ENCODE assay signal across 13 cellular contexts in the genomic region with DNA sequence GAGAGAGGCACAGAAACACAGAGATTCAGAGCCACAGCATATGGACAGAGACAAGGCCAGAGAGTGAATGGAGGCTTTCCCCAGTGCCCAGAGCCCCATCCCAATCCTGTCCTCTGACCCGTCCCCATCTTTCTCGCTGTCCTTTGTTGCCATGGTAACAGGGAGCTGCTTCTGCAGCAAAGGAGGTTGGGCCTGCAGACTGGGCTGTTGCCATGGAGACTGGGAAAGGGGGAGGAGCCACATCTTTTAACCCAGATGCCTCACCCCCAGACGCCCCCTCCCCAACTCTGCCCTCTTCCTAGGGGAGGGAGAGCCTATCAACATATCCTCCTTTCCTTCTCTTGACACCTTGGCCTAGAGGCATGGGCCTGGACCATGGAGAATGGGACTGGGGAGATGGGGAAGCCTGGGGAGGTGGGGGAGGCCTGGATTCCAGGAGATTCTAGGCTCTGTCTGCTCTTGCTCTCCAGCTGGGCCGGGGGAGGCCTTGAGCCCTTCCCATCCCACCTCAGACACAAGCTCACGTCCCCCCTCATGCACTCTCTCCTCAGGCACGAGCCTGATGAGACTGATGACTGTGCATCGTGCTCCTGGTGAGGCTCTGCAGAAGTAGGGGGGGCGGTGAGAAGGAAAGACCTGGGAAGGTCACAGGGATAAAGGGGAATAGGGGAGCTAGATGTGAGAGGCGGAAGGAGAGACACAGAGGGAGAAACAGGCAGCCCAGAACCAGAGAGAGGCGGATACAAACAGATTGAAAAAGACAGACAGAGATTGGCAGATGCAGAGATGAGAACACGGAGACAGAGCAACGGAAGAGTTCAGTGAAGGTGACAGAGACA. TPM values are rescaled to one million over a fixed set of nuclear protein-coding genes. Genes with fewer than 3 reads are reported as not detected.
DNase-seq lines count a peak whose midpoint lies in the region; ATAC-seq, FAIRE-seq and TF ChIP-seq lines count a peak whose summit lies in the region.
"Had no signal": no experiment of that assay in that cellular context is flagged by ENCODE, and none has a peak within 500 bp of the region (broad histone marks: within the 10 kb centered on the region; RNA-seq: fewer than 3 reads in every experiment).

No MANE protein-coding gene starts in this region.

- no peak overlapping the region for H3K9ac ChIP-seq in kidney (ENCODE audit: low read length in 2 of 2)

- intact Hi-C loops in CD4-positive, alpha-beta T cell (cut with DNase I, micrococcal nuclease) = no loop called here
- intact Hi-C loops in kidney (cut with DNase I) = no loop called here

- no peak overlapping the region for H3K27ac Mint-ChIP-seq in CD4-positive, alpha-beta T cell
- H3K27ac Mint-ChIP-seq: activated T-cell treated with anti-CD3 and anti-CD28 coated beads, Interleukin-2, amount 50 U/mL, for 24 hours had no signal

- H3K4me3 ChIP-seq in kidney (ENCODE audit: low read length in 2 of 2) = no peak overlapping the region
- H3K4me3 ChIP-seq: hepatocyte had no signal

- H3K9me3 ChIP-seq in CD4-positive, alpha-beta T cell (ENCODE audit: control insufficient read depth, low read length) = no peaks in the 10 kb centered on the region
- no peaks in the 10 kb centered on the region for H3K9me3 ChIP-seq in kidney (ENCODE audit: control insufficient read depth in 1 of 2, low read length in 2 of 2)
- H3K9me3 ChIP-seq: neutrophil had no signal

- FAIRE-seq in kidney (lab: Jason Lieb, UNC) = no peak

- H3K9me3 Mint-ChIP-seq in CD4-positive, alpha-beta T cell = no peaks in the 10 kb centered on the region
- H3K9me3 Mint-ChIP-seq: activated T-cell treated with anti-CD3 and anti-CD28 coated beads, Interleukin-2, amount 50 U/mL, for 24 hours had no signal

- H3K27me3 ChIP-seq in CD4-positive, alpha-beta T cell (ENCODE audit: control insufficient read depth, insufficient read depth, low read length) = peaks cover 59% of the 10 kb centered on the region

- DNase-seq in CD4-positive, alpha-beta T cell = no peak
- DNase-seq in GM10266 (ENCODE audit: extremely low spot score) (peak; percentile 61), NCI-H748 (lab: John Stamatoyannopoulos, UW; ENCODE audit: unreplicated experiment) (peak; percentile 88), left kidney (ENCODE audit: low read depth, low spot score) (peak; percentile 48), SW480 (ENCODE audit: low spot score) (no peak), RKO (ENCODE audit: low spot score) (no peak), kidney (no peak)
- DNase-seq: cortex of kidney, SW 1271 had no signal

- H3K4me3 Mint-ChIP-seq in CD4-positive, alpha-beta T cell = peak overlapping the region; percentile 55
- H3K4me3 Mint-ChIP-seq: activated T-cell treated with anti-CD3 and anti-CD28 coated beads, Interleukin-2, amount 50 U/mL, for 24 hours had no signal

- no peak overlapping the region for H3K27ac ChIP-seq in CD4-positive, alpha-beta T cell (ENCODE audit: low read depth, low read length)
- H3K27ac ChIP-seq in kidney (ENCODE audit: low read depth in 2 of 2, low read length in 2 of 2) = no peak overlapping the region
- H3K27ac ChIP-seq: hepatocyte, neutrophil had no signal

- ATAC-seq in CD4-positive, alpha-beta T cell (ENCODE audit: poor library complexity) = no peak
- ATAC-seq in HG02623 (IDR thresholded peaks at IDR 0.05; ENCODE audit: unreplicated experiment) = no peak

- H3K4me1 ChIP-seq in kidney (ENCODE audit: control insufficient read depth in 1 of 2, insufficient read depth in 1 of 2, low read depth in 1 of 2, low read length in 2 of 2) = peaks cover 0 to 3% of the 10 kb centered on the region in 2 donors

- TF ChIP-seq CTCF in CD4-positive, alpha-beta T cell (IDR thresholded peaks at IDR 0.05) = no peak
- TF ChIP-seq CTCF in GM10266 (IDR thresholded peaks at IDR 0.05; ENCODE audit: control insufficient read depth, insufficient read depth, low read depth, missing control alignments) (no peak), kidney (IDR thresholded peaks at IDR 0.05; ENCODE audit: borderline replicate concordance, extremely low read depth, insufficient read depth) (no peak)

- CTCF ChIA-PET in CD4-positive, alpha-beta T cell (lab: Charles Lee) = no interaction called here

- H3K27me3 Mint-ChIP-seq in CD4-positive, alpha-beta T cell = peaks cover 58% of the 10 kb centered on the region

- H3K36me3 ChIP-seq in kidney (ENCODE audit: control insufficient read depth in 1 of 2, insufficient read depth in 2 of 2, low read length in 2 of 2) = no peaks in the 10 kb centered on the region
- H3K36me3 ChIP-seq: neutrophil had no signal

- POLR2A ChIA-PET in CD4-positive, alpha-beta T cell (lab: Charles Lee) = no interaction called here

- peaks cover 39% of the 10 kb centered on the region for H3K4me1 Mint-ChIP-seq in CD4-positive, alpha-beta T cell (ENCODE audit: low read depth)

- H3K36me3 Mint-ChIP-seq in CD4-positive, alpha-beta T cell (ENCODE audit: low read depth) = no peaks in the 10 kb centered on the region

RNA-seq across cellular contexts. Expression of a gene that starts 2.1 kb away (rescaled TPM):
- 1 to 10 TPM; 3.2 to 4.6 TPM for total RNA-seq in CD4-positive, alpha-beta T cell
- total RNA-seq in kidney = not detected
- polyA plus RNA-seq in kidney (ENCODE audit: insufficient read depth, low read depth, low replicate concordance) = not detected

RNA-seq across cellular contexts. Expression of a gene that starts 37.1 kb away (rescaled TPM):
- 100 to 1,000 TPM in 1 of 2 experiments, 10 to 100 TPM in 1; 96.0 to 102 TPM for total RNA-seq in CD4-positive, alpha-beta T cell
- total RNA-seq in kidney = 146 TPM
- polyA plus RNA-seq in kidney (ENCODE audit: insufficient read depth, low read depth, low replicate concordance) = 333 TPM

Comparison
In these comparisons a context has a peak if more than half of its experiments do, and no peak if none do; other contexts are left out.
1. DNase-seq: peak in GM10266 (single experiment), NCI-H748 (single experiment) and left kidney (single experiment); none in CD4-positive, alpha-beta T cell (0 of 10), SW480 (single experiment), RKO (single experiment) and kidney (single experiment).